26 cellular contexts compared by ENCODE assay signal in genomic region chr4:177902386-177902785, GRCh38.
A peak's percentile ranks its signal among the peaks of the same experiment; 100 is the strongest.
DNase-seq lines count a peak whose midpoint lies in the region; ATAC-seq, FAIRE-seq and TF ChIP-seq lines count a peak whose summit lies in the region.
"Had no signal": no experiment of that assay in that cellular context is flagged by ENCODE, and none has a peak within 500 bp of the region (broad histone marks: within the 10 kb centered on the region; RNA-seq: fewer than 3 reads in every experiment).

No MANE protein-coding gene starts in this region.

- ATAC-seq in pancreas, result no peak
- ATAC-seq in GM21786 (IDR thresholded peaks at IDR 0.05; ENCODE audit: unreplicated experiment), result no peak

- H3K27me3 Mint-ChIP-seq in activated naive CD4-positive, alpha-beta T cell treated with anti-CD3 and anti-CD28 coated beads, Interleukin-2, amount 10 ng/mL, durations not matched to agents 7 days and 5 days, result no peaks in the 10 kb centered on the region
- H3K27me3 Mint-ChIP-seq: CD4-positive, alpha-beta memory T cell; CD4-positive, CD25-positive, alpha-beta regulatory T cell; CD8-positive, alpha-beta memory T cell had no signal

- no peaks in the 10 kb centered on the region for H3K9me3 Mint-ChIP-seq in activated naive CD4-positive, alpha-beta T cell treated with anti-CD3 and anti-CD28 coated beads, Interleukin-2, amount 10 ng/mL, durations not matched to agents 7 days and 5 days

- H3K27me3 ChIP-seq in pancreas, result no peaks in the 10 kb centered on the region
- H3K27me3 ChIP-seq: BE2C, BLaER1 had no signal

- H3K27ac ChIP-seq in pancreas, result no peak overlapping the region
- H3K27ac ChIP-seq: 22Rv1, BLaER1 had no signal

- no peaks in the 10 kb centered on the region for H3K9me3 ChIP-seq in pancreas
- H3K9me3 ChIP-seq: BE2C, BLaER1 had no signal

- no peaks in the 10 kb centered on the region for H3K36me3 ChIP-seq in pancreas
- H3K36me3 ChIP-seq: BE2C, BLaER1 had no signal

- no peak overlapping the region for H3K4me3 ChIP-seq in pancreas
- H3K4me3 ChIP-seq: BLaER1 had no signal

- H3K4me3 Mint-ChIP-seq in activated naive CD4-positive, alpha-beta T cell treated with anti-CD3 and anti-CD28 coated beads, Interleukin-2, amount 10 ng/mL, durations not matched to agents 7 days and 5 days, result no peak overlapping the region
- H3K4me3 Mint-ChIP-seq: CD14-positive monocyte; CD4-positive, alpha-beta memory T cell; CD4-positive, CD25-positive, alpha-beta regulatory T cell; CD8-positive, alpha-beta memory T cell had no signal

- DNase-seq in frontal cortex (ENCODE audit: low spot score in 2 of 2), result no peak
- no peak for DNase-seq in pancreas
- DNase-seq in anterior cingulate cortex (lab: John Stamatoyannopoulos, UW), result no peak
- no peak for DNase-seq in activated naive CD4-positive, alpha-beta T cell treated with anti-CD3 and anti-CD28 coated beads, Interleukin-2, amount 10 ng/mL, durations not matched to agents 7 days and 5 days
- DNase-seq: ACHN; BE2C; C1 segment of cervical spinal cord; CD4-positive, alpha-beta memory T cell; CD4-positive, CD25-positive, alpha-beta regulatory T cell; CD8-positive, alpha-beta memory T cell; COR-L47; DMS 273 treated with DMSO at 0.1 percent for 48 hours; DMS153; DMS53; DMS79; DND-41; EL; GF-D8 had no signal

- H3K4me1 Mint-ChIP-seq in activated naive CD4-positive, alpha-beta T cell treated with anti-CD3 and anti-CD28 coated beads, Interleukin-2, amount 10 ng/mL, durations not matched to agents 7 days and 5 days, result no peaks in the 10 kb centered on the region
- H3K4me1 Mint-ChIP-seq: CD14-positive monocyte; CD4-positive, alpha-beta memory T cell; CD4-positive, CD25-positive, alpha-beta regulatory T cell; CD8-positive, alpha-beta memory T cell had no signal

- FAIRE-seq in A204.1 (lab: Jason Lieb, UNC), result peak; percentile 49
- peak; percentile 22 for FAIRE-seq in TTC549 (lab: Jason Lieb, UNC)
- FAIRE-seq in frontal cortex (lab: Jason Lieb, UNC), result peak; percentile 44
- peak; percentile 72 for FAIRE-seq in pancreas (lab: Jason Lieb, UNC)
- FAIRE-seq: GM12891, GM19239 had no signal

- TF ChIP-seq CTCF in pancreas (IDR thresholded peaks at IDR 0.05), result no peak

- H3K4me1 ChIP-seq in pancreas, result no peaks in the 10 kb centered on the region
- H3K4me1 ChIP-seq: BE2C, BLaER1 had no signal

- no peak overlapping the region for H3K27ac Mint-ChIP-seq in activated naive CD4-positive, alpha-beta T cell treated with anti-CD3 and anti-CD28 coated beads, Interleukin-2, amount 10 ng/mL, durations not matched to agents 7 days and 5 days
- H3K27ac Mint-ChIP-seq: CD14-positive monocyte; CD4-positive, alpha-beta memory T cell; CD4-positive, CD25-positive, alpha-beta regulatory T cell; CD8-positive, alpha-beta memory T cell had no signal

- CTCF ChIA-PET in activated naive CD4-positive, alpha-beta T cell treated with anti-CD3 and anti-CD28 coated beads, Interleukin-2, amount 10 ng/mL, durations not matched to agents 7 days and 5 days (lab: Charles Lee), result no interaction called here

- intact Hi-C loops in pancreas (cut with DNase I), result no loop called here

- WGBS in pancreas, 2 donors, result 43 to 63% methylated on average over 1 of the region's 1 CpG

- no peaks in the 10 kb centered on the region for H3K36me3 Mint-ChIP-seq in activated naive CD4-positive, alpha-beta T cell treated with anti-CD3 and anti-CD28 coated beads, Interleukin-2, amount 10 ng/mL, durations not matched to agents 7 days and 5 days
- H3K36me3 Mint-ChIP-seq: CD14-positive monocyte; CD4-positive, alpha-beta memory T cell; CD4-positive, CD25-positive, alpha-beta regulatory T cell; CD8-positive, alpha-beta memory T cell had no signal
